Comparison of ENCODE assay signal across 27 cellular contexts in the genomic region with DNA sequence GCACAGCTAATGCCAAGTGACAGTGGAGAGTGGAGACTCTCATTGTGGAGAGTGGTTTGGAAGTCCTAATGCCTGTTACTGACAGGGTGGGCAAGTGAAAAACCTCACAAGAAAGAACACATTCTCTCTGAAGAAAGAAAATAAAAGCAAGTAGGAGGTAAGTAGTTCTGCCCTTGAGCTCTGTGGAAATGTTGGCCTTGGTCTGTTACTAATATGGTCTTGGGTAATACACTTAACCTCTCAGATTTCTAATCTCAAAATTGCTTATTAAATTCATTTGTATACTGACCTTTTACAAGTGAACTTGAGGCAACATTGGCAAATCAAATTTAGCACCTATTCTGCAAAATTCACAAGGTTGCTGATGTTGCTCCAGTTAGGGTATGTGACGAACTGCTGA.
"Had no signal": no experiment of that assay in that cellular context is flagged by ENCODE, and none has a peak within 500 bp of the region (broad histone marks: within the 10 kb centered on the region; RNA-seq: fewer than 3 reads in every experiment).

No MANE protein-coding gene starts in this region.

- H3K27ac ChIP-seq: brain microvascular endothelial cell, cardiac muscle cell, SK-N-MC had no signal

- H3K4me3 ChIP-seq: cardiac muscle cell, SK-N-MC had no signal

- H3K4me1 Mint-ChIP-seq: activated B cell treated with CpG ODN at 0.5 μM for 24 hours; activated CD4-positive, alpha-beta T cell treated with anti-CD3 and anti-CD28 coated beads, Interleukin-2, amount 10 ng/mL, durations not matched to agents 24 days and 14 days; activated naive CD8-positive, alpha-beta T cell treated with anti-CD3 and anti-CD28 coated beads, Interleukin-2, amount 50 U/mL, for 24 hours; T-cell had no signal

- H3K4me3 Mint-ChIP-seq: activated B cell treated with CpG ODN at 0.5 μM for 24 hours; activated CD4-positive, alpha-beta memory T cell treated with anti-CD3 and anti-CD28 coated beads for 36 hours; activated CD4-positive, alpha-beta T cell treated with anti-CD3 and anti-CD28 coated beads, Interleukin-2, amount 10 ng/mL, durations not matched to agents 24 days and 14 days; activated naive CD8-positive, alpha-beta T cell treated with anti-CD3 and anti-CD28 coated beads, Interleukin-2, amount 50 U/mL, for 24 hours; activated T-cell treated with anti-CD3 and anti-CD28 coated beads, Interleukin-2, amount 50 U/mL, for 4 hours; T-cell had no signal

- DNase-seq: activated B cell treated with CpG ODN at 0.5 μM for 24 hours; activated CD4-positive, alpha-beta memory T cell treated with anti-CD3 and anti-CD28 coated beads for 36 hours; activated CD4-positive, alpha-beta T cell treated with anti-CD3 and anti-CD28 coated beads for 1 hour; activated CD4-positive, alpha-beta T cell treated with anti-CD3 and anti-CD28 coated beads, Interleukin-2, amount 10 ng/mL, durations not matched to agents 24 days and 14 days; activated CD8-positive, alpha-beta memory T cell treated with anti-CD3 and anti-CD28 coated beads for 24 hours; activated effector memory CD4-positive, alpha-beta T cell treated with anti-CD3 and anti-CD28 coated beads, Interleukin-2, amount 50 U/mL, for 16 hours; activated naive CD4-positive, alpha-beta T cell treated with Interleukin-2 at 50 U/mL for 16 hours; activated naive CD8-positive, alpha-beta T cell treated with anti-CD3 and anti-CD28 coated beads, Interleukin-2, amount 50 U/mL, for 24 hours; activated T-cell treated with anti-CD3 and anti-CD28 coated beads, Interleukin-2, amount 50 U/mL, for 4 hours; brain microvascular endothelial cell; Kasumi-1; KBM-7; NCI-H1048; NCI-H1930; NCI-H226; NCI-H510A; NCI-H526 treated with DMSO at 0.1 percent for 48 hours; NCI-H82; NK-92 treated with Interleukin-12 subunit alpha and Interleukin-12 subunit beta, amount 100 ng/mL, for 24 hours; OCI-M1; RPMI8226; T-cell; T-helper 2 cell; T1000 had no signal

- H3K27me3 ChIP-seq: brain microvascular endothelial cell, cardiac muscle cell had no signal

- H3K27me3 Mint-ChIP-seq: activated B cell treated with CpG ODN at 0.5 μM for 24 hours; activated CD4-positive, alpha-beta memory T cell treated with anti-CD3 and anti-CD28 coated beads for 36 hours; activated CD4-positive, alpha-beta T cell treated with anti-CD3 and anti-CD28 coated beads, Interleukin-2, amount 10 ng/mL, durations not matched to agents 24 days and 14 days; activated naive CD8-positive, alpha-beta T cell treated with anti-CD3 and anti-CD28 coated beads, Interleukin-2, amount 50 U/mL, for 24 hours; T-cell had no signal

- H3K27ac Mint-ChIP-seq: activated B cell treated with CpG ODN at 0.5 μM for 24 hours; activated CD4-positive, alpha-beta memory T cell treated with anti-CD3 and anti-CD28 coated beads for 36 hours; activated CD4-positive, alpha-beta T cell treated with anti-CD3 and anti-CD28 coated beads, Interleukin-2, amount 10 ng/mL, durations not matched to agents 24 days and 14 days; activated naive CD4-positive, alpha-beta T cell treated with anti-CD3 and anti-CD28 coated beads, Interleukin-2, amount 50 U/mL, for 72 hours; activated naive CD8-positive, alpha-beta T cell treated with anti-CD3 and anti-CD28 coated beads, Interleukin-2, amount 50 U/mL, for 24 hours; T-cell had no signal

- H3K36me3 ChIP-seq: brain microvascular endothelial cell, cardiac muscle cell had no signal
